Comparison of ENCODE assay signal across 18 cellular contexts in the genomic region with DNA sequence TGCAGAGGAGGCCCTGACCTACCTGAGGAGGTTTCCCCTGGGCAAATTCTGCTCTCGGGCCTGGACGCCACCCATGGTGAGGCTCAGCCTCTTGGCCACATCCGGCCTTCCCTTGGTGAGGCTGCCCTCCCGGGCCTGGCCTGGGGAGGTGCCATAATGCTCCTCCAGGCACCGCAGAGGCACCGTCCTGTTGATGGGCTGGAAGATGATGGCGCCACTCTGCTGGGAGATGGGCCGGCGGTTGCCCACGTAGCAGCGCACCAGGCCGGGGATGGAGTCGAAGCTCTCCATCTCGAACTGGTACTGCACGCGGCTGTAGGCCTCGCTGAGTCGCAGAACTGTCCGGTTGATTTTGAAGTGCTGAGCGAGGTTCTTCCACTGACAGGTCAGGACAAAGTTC.
DNase-seq lines count a peak whose midpoint lies in the region; ATAC-seq and TF ChIP-seq lines count a peak whose summit lies in the region.
"Had no signal": no experiment of that assay in that cellular context is flagged by ENCODE, and none has a peak within 500 bp of the region (broad histone marks: within the 10 kb centered on the region; RNA-seq: fewer than 3 reads in every experiment).

No MANE protein-coding gene starts in this region.

- H3K36me3 Mint-ChIP-seq in natural killer cell: no peaks in the 10 kb centered on the region

- peaks cover 21% of the 10 kb centered on the region for H3F3A ChIP-seq in SK-N-SH (replicated peaks; ENCODE audit: insufficient read depth)

- 0 out of 2 replicates have a peak overlapping the region, but pooled peaks have one; percentile 33 for H3K4me2 ChIP-seq in SK-N-SH
- H3K4me2 ChIP-seq: KMS-11 had no signal

- H3K9me3 Mint-ChIP-seq in natural killer cell: no peaks in the 10 kb centered on the region

- H3K79me2 ChIP-seq in SK-N-SH (ENCODE audit: insufficient read depth): peaks cover 96% of the 10 kb centered on the region

- no peak overlapping the region for H2AFZ ChIP-seq in SK-N-SH (ENCODE audit: low read depth)

- no peak for DNase-seq in SK-N-SH
- DNase-seq in RWPE2 (ENCODE audit: low spot score): no peak
- peak; percentile 72 for DNase-seq in mesenteric fat pad (ENCODE audit: low spot score)
- no peak for DNase-seq in NCI-H2171 treated with DMSO at 0.1 percent for 48 hours (lab: John Stamatoyannopoulos, UW)
- no peak for DNase-seq in natural killer cell
- DNase-seq in DMS79 (lab: John Stamatoyannopoulos, UW): no peak
- DNase-seq: CD4-positive, CD25-positive, alpha-beta regulatory T cell; GOT3; NCI-H187; NCI-H2107; NCI-H2227 treated with DMSO at 0.1 percent for 48 hours; NCI-H510A treated with DMSO at 0.1 percent for 48 hours; NCI-H774 had no signal

- no peaks in the 10 kb centered on the region for H3K9me2 ChIP-seq in SK-N-SH

- H3K4me3 ChIP-seq in SK-N-SH (ENCODE audit: low read depth in 2 of 2, low read length in 1 of 2) (no peak overlapping the region), RWPE2 (ENCODE audit: severe bottlenecking) (no peak overlapping the region), subcutaneous abdominal adipose tissue (ENCODE audit: low read depth in 1 of 5, low read length in 5 of 5) (no peak overlapping the region)

- H3K9me3 ChIP-seq in SK-N-SH: no peaks in the 10 kb centered on the region
- H3K9me3 ChIP-seq in RWPE2 (ENCODE audit: severe bottlenecking): no peaks in the 10 kb centered on the region
- no peaks in the 10 kb centered on the region for H3K9me3 ChIP-seq in subcutaneous abdominal adipose tissue (ENCODE audit: control insufficient read depth in 5 of 5, low read length in 5 of 5)

- peaks cover 19 to 25% of the 10 kb centered on the region in 2 donors for H3K4me1 Mint-ChIP-seq in natural killer cell

- TF ChIP-seq CTCF in SK-N-SH (IDR thresholded peaks at IDR 0.05) (no peak), RWPE2 (IDR thresholded peaks at IDR 0.05; ENCODE audit: poor library complexity, severe bottlenecking) (no peak), natural killer cell (IDR thresholded peaks at IDR 0.05) (no peak)

- TF ChIP-seq EP300 in SK-N-SH (IDR thresholded peaks at IDR 0.05; ENCODE audit: borderline replicate concordance in 1 of 2, low read depth in 1 of 2, low read length in 1 of 2): no peak

- POLR2A ChIA-PET in SK-N-SH (lab: Yijun Ruan, JAX): interaction anchor here (1.5 kb wide), 1 partner anchor 13 kb away, joined by 5 read pairs; no protein-coding TSS in a partner anchor

- ATAC-seq in SK-N-SH treated with all-trans-retinoic acid at 6 μM for 48 hours: no peak
- ATAC-seq in RWPE2 (ENCODE audit: low read depth): no peak
- no peak for ATAC-seq in natural killer cell

- H3K27me3 Mint-ChIP-seq in natural killer cell (ENCODE audit: low read depth in 2 of 2): no peaks in the 10 kb centered on the region
- H3K27me3 Mint-ChIP-seq: B cell had no signal

- H3K36me3 ChIP-seq in SK-N-SH (replicated peaks in 1 of 2; ENCODE audit: control insufficient read depth in 1 of 2, insufficient read depth in 2 of 2, low read length in 1 of 2) (peaks cover 48 to 63% of the 10 kb centered on the region in 2 experiments), RWPE2 (ENCODE audit: low read depth) (peaks cover 95% of the 10 kb centered on the region), subcutaneous abdominal adipose tissue (ENCODE audit: control insufficient read depth in 5 of 5, insufficient read depth in 5 of 5, low read length in 5 of 5) (peaks cover 11 to 65% (median 46%) of the 10 kb centered on the region in 5 donors)

- H3K9ac ChIP-seq in SK-N-SH: no peak overlapping the region
- H3K9ac ChIP-seq in subcutaneous abdominal adipose tissue (ENCODE audit: low read length in 5 of 5): no peak overlapping the region
- H3K9ac ChIP-seq: KMS-11 had no signal

- intact Hi-C loops in natural killer cell (cut with micrococcal nuclease): no loop called here

- H3K27ac ChIP-seq in SK-N-SH (ENCODE audit: low read depth in 2 of 2, low read length in 1 of 2): peak overlapping the region in 1 of 2 experiments; percentile 41; a peak in 1 of 4 replicates
- peak overlapping the region; percentile 61 for H3K27ac ChIP-seq in RWPE2 (ENCODE audit: poor library complexity, severe bottlenecking)
- peak overlapping the region; percentile 35 for H3K27ac ChIP-seq in subcutaneous abdominal adipose tissue (ENCODE audit: low read depth, low read length)
- H3K27ac ChIP-seq: 22Rv1, KMS-11 had no signal

- H3K27me3 ChIP-seq in SK-N-SH (ENCODE audit: insufficient read depth): no peaks in the 10 kb centered on the region
- H3K27me3 ChIP-seq in RWPE2 (ENCODE audit: insufficient read depth, poor library complexity, severe bottlenecking): no peaks in the 10 kb centered on the region
- no peaks in the 10 kb centered on the region for H3K27me3 ChIP-seq in subcutaneous abdominal adipose tissue (ENCODE audit: control insufficient read depth in 5 of 5, insufficient read depth in 4 of 5, low read length in 5 of 5)

- WGBS in SK-N-SH (ENCODE audit: low lambda C conversion rate): 85% methylated on average over 5 of the region's 20 CpGs

- H3K27ac Mint-ChIP-seq in natural killer cell: peak overlapping the region in 1 of 2 donors; percentile 35
- H3K27ac Mint-ChIP-seq: B cell; CD4-positive, CD25-positive, alpha-beta regulatory T cell had no signal

- H3K4me1 ChIP-seq in SK-N-SH (ENCODE audit: control insufficient read depth in 1 of 2, insufficient read depth in 2 of 2, low read depth in 1 of 2, low read length in 1 of 2) (peaks cover 8 to 35% of the 10 kb centered on the region in 2 experiments; a peak in 3 of 4 replicates), RWPE2 (ENCODE audit: insufficient read depth, poor library complexity, severe bottlenecking) (peaks cover 60% of the 10 kb centered on the region), subcutaneous abdominal adipose tissue (ENCODE audit: control insufficient read depth in 5 of 5, insufficient read depth in 5 of 5, low read length in 5 of 5) (peaks cover 4 to 57% (median 44%) of the 10 kb centered on the region in 5 donors)

- CTCF ChIA-PET in SK-N-SH (lab: Yijun Ruan, JAX): interaction anchor here (1.4 kb wide), 1 partner anchor 40 kb away, joined by 5 read pairs; no protein-coding TSS in a partner anchor

- no peak overlapping the region for H3K4me3 Mint-ChIP-seq in natural killer cell
- H3K4me3 Mint-ChIP-seq: B cell; CD4-positive, CD25-positive, alpha-beta regulatory T cell had no signal

- H4K20me1 ChIP-seq in SK-N-SH (ENCODE audit: insufficient read depth): peaks cover 52% of the 10 kb centered on the region

- no peak for TF ChIP-seq RAD21 in SK-N-SH (IDR thresholded peaks at IDR 0.05; ENCODE audit: low read length)

TF ChIP-seq in SK-N-SH, 30 proteins besides CTCF, POLR2A, EP300 and RAD21 (continues in another document):
- TF ChIP-seq POLR2AphosphoS5 (IDR thresholded peaks at IDR 0.05; ENCODE audit: low read depth, low read length) (no peak), RXRA (IDR thresholded peaks at IDR 0.05; ENCODE audit: borderline replicate concordance, low read depth) (no peak)
- TF ChIP-seq, protein P1, sequence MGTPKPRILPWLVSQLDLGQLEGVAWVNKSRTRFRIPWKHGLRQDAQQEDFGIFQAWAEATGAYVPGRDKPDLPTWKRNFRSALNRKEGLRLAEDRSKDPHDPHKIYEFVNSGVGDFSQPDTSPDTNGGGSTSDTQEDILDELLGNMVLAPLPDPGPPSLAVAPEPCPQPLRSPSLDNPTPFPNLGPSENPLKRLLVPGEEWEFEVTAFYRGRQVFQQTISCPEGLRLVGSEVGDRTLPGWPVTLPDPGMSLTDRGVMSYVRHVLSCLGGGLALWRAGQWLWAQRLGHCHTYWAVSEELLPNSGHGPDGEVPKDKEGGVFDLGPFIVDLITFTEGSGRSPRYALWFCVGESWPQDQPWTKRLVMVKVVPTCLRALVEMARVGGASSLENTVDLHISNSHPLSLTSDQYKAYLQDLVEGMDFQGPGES (IDR thresholded peaks at IDR 0.05; ENCODE audit: low read depth, low read length): no peak

TF ChIP-seq in SK-N-SH treated with all-trans-retinoic acid at 6 μM for 48 hours, 23 proteins besides CTCF, POLR2A, EP300 and RAD21:
- no peak for TF ChIP-seq TOX (CRISPR knock-in tag; IDR thresholded peaks at IDR 0.05; ENCODE audit: borderline replicate concordance)
